21 cellular contexts compared by ENCODE assay signal in genomic region chr12:127819066-127819465, GRCh38.
DNase-seq lines count a peak whose midpoint lies in the region; FAIRE-seq and TF ChIP-seq lines count a peak whose summit lies in the region.
"Had no signal": no experiment of that assay in that cellular context is flagged by ENCODE, and none has a peak within 500 bp of the region (broad histone marks: within the 10 kb centered on the region; RNA-seq: fewer than 3 reads in every experiment).

No MANE protein-coding gene starts in this region.

- no peak overlapping the region for H3K4me3 ChIP-seq in fibroblast of mammary gland (ENCODE audit: control insufficient read depth, low read depth, low read length)
- H3K4me3 ChIP-seq: BLaER1, HAP-1, MG63, SK-N-MC had no signal

- no peak for TF ChIP-seq CTCF in fibroblast of mammary gland (conservative IDR thresholded peaks at IDR 0.05; ENCODE audit: control insufficient read depth, insufficient read depth, low read depth, low read length)

- FAIRE-seq in GM12892 (lab: Jason Lieb, UNC): no peak
- FAIRE-seq: D721Med, RCC 7860 had no signal

- DNase-seq in H4 (ENCODE audit: low spot score) (peak; percentile 38), NCI-H460 (ENCODE audit: extremely low read depth, low read depth) (peak; percentile 68), fibroblast of mammary gland (ENCODE audit: low read depth) (peak; percentile 32), GM12892 (ENCODE audit: insufficient read length) (no peak), retina (no peak), NCI-H69 (lab: John Stamatoyannopoulos, UW) (no peak), DMS79 (lab: John Stamatoyannopoulos, UW) (no peak)
- DNase-seq: CD8-positive, alpha-beta T cell; MG63; NCI-H1417; NCI-H187 treated with DMSO at 0.1 percent for 48 hours; NCI-H2171; NCI-H446; NCI-H774; Right ventricle myocardium superior; T-cell had no signal

- TF ChIP-seq POLR2A in GM12892 (IDR thresholded peaks at IDR 0.05; ENCODE audit: low read depth, low read length): no peak

Comparison
In these comparisons a context has a peak if more than half of its experiments do, and no peak if none do; other contexts are left out.
1. DNase-seq: peak in H4 (single experiment), NCI-H460 (single experiment) and fibroblast of mammary gland (single experiment); none in GM12892 (single experiment), retina (single experiment), NCI-H69 (single experiment) and DMS79 (single experiment).